Comparison of ENCODE assay signal across 9 cellular contexts in the genomic region with DNA sequence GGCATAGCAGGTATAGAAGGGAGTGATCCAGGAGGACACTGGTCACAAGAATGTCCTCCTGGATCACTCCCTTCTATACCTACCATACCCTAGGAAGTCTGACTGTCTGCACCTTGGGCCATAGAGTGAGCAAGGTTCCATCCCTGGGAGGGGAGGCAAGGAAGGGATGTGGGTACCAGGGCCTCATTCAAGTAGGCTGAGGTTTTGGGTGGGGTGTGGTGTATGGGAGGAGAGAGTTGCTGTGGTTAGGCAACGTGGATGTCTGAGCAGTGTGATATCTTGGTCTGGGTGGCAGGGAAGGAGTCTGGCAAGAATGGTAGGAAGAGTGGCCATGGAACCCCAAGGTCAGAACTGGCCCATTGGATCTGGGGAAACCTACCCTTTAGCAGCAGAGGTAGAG. TPM values are rescaled to one million over a fixed set of nuclear protein-coding genes. Genes with fewer than 3 reads are reported as not detected.
DNase-seq lines count a peak whose midpoint lies in the region; ATAC-seq and TF ChIP-seq lines count a peak whose summit lies in the region.
"Had no signal": no experiment of that assay in that cellular context is flagged by ENCODE, and none has a peak within 500 bp of the region (broad histone marks: within the 10 kb centered on the region; RNA-seq: fewer than 3 reads in every experiment).

No MANE protein-coding gene starts in this region.

- H4K91ac ChIP-seq in H9 (ENCODE audit: insufficient read length, low read depth, low read length), result no peak overlapping the region

- H3K4me3 Mint-ChIP-seq in H9, result no peak overlapping the region
- H3K4me3 Mint-ChIP-seq in naive thymus-derived CD8-positive, alpha-beta T cell, result peak overlapping the region; percentile 2 to 80 (median 65)
- H3K4me3 Mint-ChIP-seq: CD14-positive monocyte had no signal

- no peaks in the 10 kb centered on the region for H3K9me3 ChIP-seq in H9 (ENCODE audit: control insufficient read depth, low read depth, low read length)

- H3K9me3 Mint-ChIP-seq in H9, result no peaks in the 10 kb centered on the region
- no peaks in the 10 kb centered on the region for H3K9me3 Mint-ChIP-seq in naive thymus-derived CD8-positive, alpha-beta T cell
- H3K9me3 Mint-ChIP-seq: CD14-positive monocyte had no signal

- H2BK120ac ChIP-seq in H9 (ENCODE audit: low read depth, low read length, poor library complexity, severe bottlenecking), result no peak overlapping the region

- TF ChIP-seq CTCF in H9 (conservative IDR thresholded peaks at IDR 0.05), result no peak

- H3K79me2 ChIP-seq in H9 (ENCODE audit: insufficient read depth, low read length), result no peaks in the 10 kb centered on the region

- H2BK5ac ChIP-seq in H9 (ENCODE audit: insufficient read length, low read length), result no peak overlapping the region

- no peak overlapping the region for H3T11ph ChIP-seq in H9 (ENCODE audit: low read length)

- no peaks in the 10 kb centered on the region for H3K4me1 ChIP-seq in H9 (ENCODE audit: insufficient read depth, low read length)

- peak overlapping the region; percentile 32 for H4K8ac ChIP-seq in H9 (replicated peaks; ENCODE audit: insufficient read length, low read depth, low read length)

- ATAC-seq in GM18502 (IDR thresholded peaks at IDR 0.05; ENCODE audit: poor library complexity, unreplicated experiment) (peak; percentile 36), GM18867 (IDR thresholded peaks at IDR 0.05; ENCODE audit: unreplicated experiment) (no peak), GM21737 (IDR thresholded peaks at IDR 0.05; ENCODE audit: unreplicated experiment) (no peak)
- peak; percentile 95 to 97 for ATAC-seq in naive thymus-derived CD8-positive, alpha-beta T cell

- H2AFZ ChIP-seq in H9 (ENCODE audit: low read length), result no peak overlapping the region

- no peak overlapping the region for H3K18ac ChIP-seq in H9 (ENCODE audit: insufficient read length, low read depth, low read length)

- H4K20me1 ChIP-seq in H9 (ENCODE audit: control insufficient read depth, insufficient read depth, insufficient read length), result no peaks in the 10 kb centered on the region

- no peak overlapping the region for H3K14ac ChIP-seq in H9 (ENCODE audit: insufficient read depth, low read length)

- H2BK12ac ChIP-seq in H9 (ENCODE audit: insufficient read length, low read depth, low read length), result no peak overlapping the region

- H4K5ac ChIP-seq in H9 (ENCODE audit: insufficient read length, low read depth, low read length), result no peak overlapping the region

- no peaks in the 10 kb centered on the region for H3K4me1 Mint-ChIP-seq in H9
- H3K4me1 Mint-ChIP-seq in naive thymus-derived CD8-positive, alpha-beta T cell, result peaks cover 30 to 76% (median 58%) of the 10 kb centered on the region in 4 donors

- H3K23ac ChIP-seq in H9 (ENCODE audit: insufficient read length, low read depth, low read length), result no peak overlapping the region

- no peaks in the 10 kb centered on the region for H3K36me3 Mint-ChIP-seq in H9 (ENCODE audit: insufficient read depth in 1 of 3, low read depth in 3 of 3)
- H3K36me3 Mint-ChIP-seq in naive thymus-derived CD8-positive, alpha-beta T cell, result peaks cover 0 to 2% (median 0%) of the 10 kb centered on the region in 3 donors

- H3K27ac Mint-ChIP-seq in H9, result no peak overlapping the region
- peak overlapping the region; percentile 27 to 91 (median 73) for H3K27ac Mint-ChIP-seq in naive thymus-derived CD8-positive, alpha-beta T cell

- WGBS in H9 (ENCODE audit: extremely low coverage, insufficient read length, low lambda C conversion rate), result no CpG with 5 or more reads among the region's 1 CpG

- POLR2A ChIA-PET in naive thymus-derived CD8-positive, alpha-beta T cell (lab: Charles Lee), result interaction anchor here (1.0 to 6.8 kb wide), 2 partner anchors 13 to 64 kb away, joined by 3 to 55 read pairs; a partner anchor contains a TSS

- H3K4ac ChIP-seq in H9 (ENCODE audit: low read depth, low read length), result no peak overlapping the region

- H3K27me3 Mint-ChIP-seq in H9 (ENCODE audit: low read depth), result no peaks in the 10 kb centered on the region; the same call in none of the 2 replicates
- H3K27me3 Mint-ChIP-seq in naive thymus-derived CD8-positive, alpha-beta T cell, result no peaks in the 10 kb centered on the region

- no peaks in the 10 kb centered on the region for H3K79me1 ChIP-seq in H9 (ENCODE audit: insufficient read depth, low read depth, low read length, poor library complexity, severe bottlenecking)

- H3K9ac ChIP-seq in H9 (ENCODE audit: extremely low read depth, insufficient read length, low read length), result no peak overlapping the region

- no peak overlapping the region for H3K56ac ChIP-seq in H9 (ENCODE audit: insufficient read length, low read depth, low read length)

- no peaks in the 10 kb centered on the region for H3K27me3 ChIP-seq in H9 (ENCODE audit: insufficient read depth, low read length)

- H3K23me2 ChIP-seq in H9 (ENCODE audit: insufficient read length, low read depth, low read length, poor library complexity, severe bottlenecking), result no peaks in the 10 kb centered on the region

- no peak overlapping the region for H3K27ac ChIP-seq in H9 (ENCODE audit: insufficient read length, low read depth, low read length)

- H2AK5ac ChIP-seq in H9 (ENCODE audit: insufficient read length, low read length), result no peak overlapping the region

- no peak overlapping the region for H2BK20ac ChIP-seq in H9 (ENCODE audit: low read depth, low read length, poor library complexity, severe bottlenecking)

- DNase-seq in H9, result no peak
- DNase-seq in activated T-helper 1 cell treated with Interleukin-2 at 50 U/mL for 16 hours (ENCODE audit: low read depth), result peak; percentile 18
- DNase-seq in naive thymus-derived CD8-positive, alpha-beta T cell, result peak in 8 of 10 donors; percentile 21 to 80 (median 53)
- no peak for DNase-seq in NCI-H2081 treated with DMSO at 0.1 percent for 48 hours (lab: John Stamatoyannopoulos, UW)
- DNase-seq: retina had no signal

- H2BK15ac ChIP-seq in H9 (ENCODE audit: low read depth, low read length), result no peak overlapping the region

- H3K4me2 ChIP-seq in H9 (ENCODE audit: insufficient read depth, insufficient read length, low read length), result no peak overlapping the region

RNA-seq across cellular contexts. Expression of a gene that starts 13.2 kb away (rescaled TPM):
- total RNA-seq in H9 (2021), result 4.3 and 8.3 TPM in 2 replicates
- total RNA-seq in naive thymus-derived CD8-positive, alpha-beta T cell, result 10 to 100 TPM; 82.6 to 88.0 TPM
- 10 to 100 TPM in 1 of 3 donors, 1 to 10 TPM in 2; 2.6 to 32.2 (median 5.6) TPM for polyA plus RNA-seq in naive thymus-derived CD8-positive, alpha-beta T cell

RNA-seq across cellular contexts. Expression of a gene that starts 41.7 kb away (rescaled TPM):
- total RNA-seq in H9 (2021), result not detected in 2 replicates
- total RNA-seq in naive thymus-derived CD8-positive, alpha-beta T cell, result not detected
- polyA plus RNA-seq in naive thymus-derived CD8-positive, alpha-beta T cell, result under 1 TPM in 2 of 3 donors, not detected in 1; 0.15 to 0.22 TPM

Comparison
In these comparisons a context has a peak if more than half of its experiments do, and no peak if none do; other contexts are left out.
1. ATAC-seq: peak in GM18502 (single experiment) and naive thymus-derived CD8-positive, alpha-beta T cell (2 of 2); none in GM18867 (single experiment) and GM21737 (single experiment).
2. DNase-seq: peak in activated T-helper 1 cell treated with Interleukin-2 at 50 U/mL for 16 hours (single experiment) and naive thymus-derived CD8-positive, alpha-beta T cell (8 of 10); none in H9 (single experiment) and NCI-H2081 treated with DMSO at 0.1 percent for 48 hours (single experiment).
3. H3K27ac Mint-ChIP-seq: peak in naive thymus-derived CD8-positive, alpha-beta T cell (10 of 10); none in H9 (0 of 3).
4. H3K4me3 Mint-ChIP-seq: peak in naive thymus-derived CD8-positive, alpha-beta T cell (10 of 10); none in H9 (0 of 2).